In the genomic region with DNA sequence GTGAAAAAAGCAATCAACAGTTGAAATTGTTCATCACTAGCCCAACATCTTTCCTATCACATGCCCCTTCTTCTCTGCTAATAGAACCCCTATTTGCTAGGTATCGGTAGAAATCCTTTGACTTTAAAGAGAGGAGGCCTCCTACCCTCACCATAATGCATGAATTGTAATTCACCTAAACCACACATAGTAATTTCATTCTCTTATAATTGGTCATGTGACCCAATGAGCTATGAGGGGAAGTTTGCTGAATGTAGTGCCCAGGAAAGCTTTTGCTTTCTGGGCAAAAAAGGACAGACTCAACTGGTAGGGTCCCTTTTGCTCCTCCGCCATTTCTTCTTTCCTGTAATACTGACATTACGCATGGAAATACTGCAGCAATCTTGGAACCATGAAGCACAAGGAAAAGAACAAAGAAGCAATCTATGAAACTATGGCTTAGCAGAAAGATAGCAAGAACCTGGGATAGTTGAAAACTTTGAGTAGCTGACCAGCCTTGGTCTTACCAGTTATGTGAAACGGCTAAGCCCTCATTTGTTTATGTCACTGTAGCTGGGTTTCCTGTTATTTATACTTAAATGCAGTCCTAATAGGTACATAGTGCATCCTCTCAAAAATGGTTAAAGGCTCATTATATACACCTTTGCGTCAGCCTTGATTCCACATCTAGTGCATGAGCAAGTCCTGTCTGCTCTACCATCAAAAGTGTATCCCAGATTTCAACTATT, we compare ENCODE assay signal across 1 cellular context.
TF ChIP-seq lines count a peak whose summit lies in the region.

No MANE protein-coding gene starts in this region.

TF ChIP-seq in HepG2, 621 proteins besides CTCF, POLR2A, EP300 and RAD21:
- TF ChIP-seq KDM1A (CRISPR knock-in tag; IDR thresholded peaks at IDR 0.05) (no peak), PHF20 (CRISPR knock-in tag; IDR thresholded peaks at IDR 0.05) (no peak), SKI (IDR thresholded peaks at IDR 0.05; ENCODE audit: partially characterized antibody) (no peak), STAG1 (CRISPR knock-in tag; IDR thresholded peaks at IDR 0.05) (no peak), RORA (CRISPR knock-in tag; IDR thresholded peaks at IDR 0.05) (no peak), FOXO1 (CRISPR knock-in tag; IDR thresholded peaks at IDR 0.05) (no peak), ZNF703 (CRISPR knock-in tag; IDR thresholded peaks at IDR 0.05; ENCODE audit: borderline replicate concordance) (no peak), SPEN (CRISPR knock-in tag; IDR thresholded peaks at IDR 0.05; ENCODE audit: low read depth) (no peak), ATF2 (CRISPR knock-in tag; IDR thresholded peaks at IDR 0.05) (no peak), NFE2L2 (IDR thresholded peaks at IDR 0.05; ENCODE audit: low read length) (no peak), ASH2L (IDR thresholded peaks at IDR 0.05; ENCODE audit: insufficient read length, low read depth, low read length) (no peak)
